17 cellular contexts compared by ENCODE assay signal in the genomic region with DNA sequence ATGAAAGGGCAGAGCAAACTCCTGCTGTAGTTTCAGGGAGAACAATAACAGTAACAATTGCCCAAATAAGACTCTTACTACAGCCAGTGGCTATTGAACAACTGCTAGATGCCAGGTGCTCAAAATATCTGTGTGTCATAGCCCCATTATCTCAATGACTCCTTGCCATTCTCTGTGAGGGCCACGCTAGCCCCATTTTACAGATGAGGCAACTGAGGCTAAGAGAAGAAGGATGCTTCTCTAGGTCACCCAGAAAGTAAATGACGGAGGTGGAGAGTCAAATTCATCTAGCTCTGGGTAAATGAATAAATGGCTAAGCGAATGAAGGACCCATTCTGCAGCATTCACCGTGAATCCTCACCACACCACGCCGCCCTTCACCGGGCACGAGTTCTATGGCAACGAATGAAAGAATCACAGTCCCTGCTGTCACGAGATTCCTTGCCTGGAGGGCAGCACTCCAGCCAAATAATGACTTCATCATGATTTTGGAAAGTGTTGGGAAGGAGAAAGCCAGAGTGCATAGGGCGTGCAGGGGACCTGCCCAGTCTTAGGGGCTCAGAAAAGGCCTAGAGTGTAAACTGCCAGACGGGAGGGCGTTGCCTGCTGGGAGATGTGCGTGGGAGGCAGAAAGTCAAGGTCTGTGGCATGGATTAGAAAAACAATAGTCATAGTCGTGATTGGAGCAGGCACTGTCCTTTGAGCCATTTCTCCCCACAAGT.
DNase-seq lines count a peak whose midpoint lies in the region; ATAC-seq and TF ChIP-seq lines count a peak whose summit lies in the region.
"Had no signal": no experiment of that assay in that cellular context is flagged by ENCODE, and none has a peak within 500 bp of the region (broad histone marks: within the 10 kb centered on the region; RNA-seq: fewer than 3 reads in every experiment).

No MANE protein-coding gene starts in this region.

- no peak overlapping the region for H3K4me3 Mint-ChIP-seq in naive thymus-derived CD8-positive, alpha-beta T cell
- H3K4me3 Mint-ChIP-seq: activated CD4-positive, alpha-beta T cell treated with anti-CD3 and anti-CD28 coated beads, Interleukin-2, amount 10 ng/mL, durations not matched to agents 24 days and 14 days; immature natural killer cell had no signal

- no peaks in the 10 kb centered on the region for H3K36me3 ChIP-seq in ascending aorta
- H3K36me3 ChIP-seq: prostate gland had no signal

- peak; percentile 60 for DNase-seq in Daoy (ENCODE audit: low read depth)
- peak in 1 of 2 donors; percentile 85 for DNase-seq in ascending aorta (ENCODE audit: low spot score in 2 of 2)
- DNase-seq in Right ventricle myocardium superior = peak; percentile 53
- peak; percentile 88 for DNase-seq in posterior vena cava (ENCODE audit: low spot score)
- DNase-seq in activated CD4-positive, alpha-beta T cell treated with anti-CD3 and anti-CD28 coated beads, Interleukin-2, amount 50 U/mL, for 1 hour = no peak
- no peak for DNase-seq in naive thymus-derived CD8-positive, alpha-beta T cell
- no peak for DNase-seq in LoVo (ENCODE audit: low spot score)
- DNase-seq in hepatic stellate cell (ENCODE audit: low spot score) = no peak
- DNase-seq: activated CD4-positive, alpha-beta T cell treated with anti-CD3 and anti-CD28 coated beads, Interleukin-2, amount 10 ng/mL, durations not matched to agents 24 days and 14 days; activated naive CD4-positive, alpha-beta T cell treated with anti-CD3 and anti-CD28 coated beads, Interleukin-2, amount 50 U/mL, for 16 hours; COR-L47; effector CD8-positive, alpha-beta T cell; immature natural killer cell; KG1; NCI-H2171 treated with DMSO at 0.1 percent for 48 hours; SHP77 had no signal

- POLR2A ChIA-PET in naive thymus-derived CD8-positive, alpha-beta T cell (lab: Charles Lee) = no interaction called here

- H3K9me3 Mint-ChIP-seq in naive thymus-derived CD8-positive, alpha-beta T cell = peaks cover 0 to 5% (median 0%) of the 10 kb centered on the region in 9 donors
- H3K9me3 Mint-ChIP-seq: activated CD4-positive, alpha-beta T cell treated with anti-CD3 and anti-CD28 coated beads, Interleukin-2, amount 10 ng/mL, durations not matched to agents 24 days and 14 days; immature natural killer cell had no signal

- no peak overlapping the region for H3K4me3 ChIP-seq in ascending aorta
- H3K4me3 ChIP-seq: prostate gland had no signal

- no peaks in the 10 kb centered on the region for H3K9me3 ChIP-seq in ascending aorta
- H3K9me3 ChIP-seq: prostate gland had no signal

- H3K27ac ChIP-seq in ascending aorta = peak overlapping the region; percentile 55 to 60

- TF ChIP-seq CTCF in ascending aorta (IDR thresholded peaks at IDR 0.05) = no peak

- peaks cover 0 to 13% of the 10 kb centered on the region in 2 donors for H3K4me1 ChIP-seq in ascending aorta
- H3K4me1 ChIP-seq: prostate gland had no signal

- no peaks in the 10 kb centered on the region for H3K36me3 Mint-ChIP-seq in naive thymus-derived CD8-positive, alpha-beta T cell

- H3K27me3 ChIP-seq in ascending aorta = no peaks in the 10 kb centered on the region

- peak; percentile 64 for ATAC-seq in Right ventricle myocardium superior (ENCODE audit: poor library complexity)
- ATAC-seq in naive thymus-derived CD8-positive, alpha-beta T cell = no peak

- H3K27ac Mint-ChIP-seq in naive thymus-derived CD8-positive, alpha-beta T cell = peak overlapping the region in 1 of 10 donors; percentile 39
- H3K27ac Mint-ChIP-seq: activated CD4-positive, alpha-beta T cell treated with anti-CD3 and anti-CD28 coated beads, Interleukin-2, amount 10 ng/mL, durations not matched to agents 24 days and 14 days had no signal

- intact Hi-C loops in ascending aorta (cut with DNase I) = no loop called here
- intact Hi-C loops in Right ventricle myocardium superior (cut with DNase I) = no loop called here
- intact Hi-C loops in posterior vena cava (cut with DNase I) = loop anchor here in 1 of 2 donors (10.0 kb wide), 2 partner anchors 59 to 149 kb away; no protein-coding TSS in a partner anchor

- peaks cover 1 to 6% (median 5%) of the 10 kb centered on the region in 4 donors for H3K4me1 Mint-ChIP-seq in naive thymus-derived CD8-positive, alpha-beta T cell
- H3K4me1 Mint-ChIP-seq: immature natural killer cell had no signal

- H3K27me3 Mint-ChIP-seq in naive thymus-derived CD8-positive, alpha-beta T cell = peaks cover 0 to 7% (median 3%) of the 10 kb centered on the region in 5 donors
- H3K27me3 Mint-ChIP-seq: activated CD4-positive, alpha-beta T cell treated with anti-CD3 and anti-CD28 coated beads, Interleukin-2, amount 10 ng/mL, durations not matched to agents 24 days and 14 days had no signal

Comparison
In these comparisons a context has a peak if more than half of its experiments do, and no peak if none do; other contexts are left out.
1. DNase-seq: peak in Daoy (single experiment), Right ventricle myocardium superior (single experiment) and posterior vena cava (single experiment); none in activated CD4-positive, alpha-beta T cell treated with anti-CD3 and anti-CD28 coated beads, Interleukin-2, amount 50 U/mL, for 1 hour (single experiment), naive thymus-derived CD8-positive, alpha-beta T cell (0 of 10), LoVo (single experiment) and hepatic stellate cell (single experiment).